2 cellular contexts compared by ENCODE assay signal in the genomic region with DNA sequence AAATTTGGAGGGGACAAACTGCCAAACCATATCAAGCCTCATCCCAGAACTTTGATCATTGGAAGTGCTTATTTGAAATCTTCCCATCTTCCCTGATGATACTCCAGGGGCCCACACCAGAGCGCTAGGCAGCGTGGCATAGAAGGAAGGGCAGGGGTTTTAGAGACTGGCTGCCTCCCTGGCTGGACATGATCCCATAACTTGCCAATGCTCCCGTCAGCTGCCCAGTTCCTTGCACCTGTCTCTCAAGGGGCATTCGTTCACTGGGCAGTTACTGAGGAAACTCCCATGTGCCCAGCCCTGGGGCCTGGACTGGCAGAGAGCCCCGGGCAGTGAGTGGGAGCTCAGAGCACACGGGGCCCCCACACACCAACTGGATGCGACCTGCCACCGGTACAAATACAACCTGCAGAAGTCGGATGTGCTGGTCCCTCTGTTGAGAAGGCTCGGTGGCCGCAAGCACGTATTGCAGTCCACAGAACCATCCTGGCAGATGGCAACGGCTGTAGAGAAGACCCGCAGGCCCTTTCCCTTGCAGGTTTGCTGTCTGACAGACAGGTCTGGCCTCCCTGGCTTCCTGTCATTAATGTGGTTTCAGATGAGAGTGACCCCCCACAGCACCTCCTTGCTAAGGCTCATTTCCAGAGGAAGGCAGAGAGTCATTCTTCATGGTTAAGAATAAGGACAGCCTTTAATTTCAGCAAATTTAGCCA.
TF ChIP-seq lines count a peak whose summit lies in the region.

No MANE protein-coding gene starts in this region.

TF ChIP-seq in HCT116, 20 proteins besides CTCF, POLR2A, EP300 and RAD21:
- TF ChIP-seq POLR2AphosphoS5 (IDR thresholded peaks at IDR 0.05; ENCODE audit: low read depth, low read length) (no peak), CEBPB (IDR thresholded peaks at IDR 0.05; ENCODE audit: low read depth) (no peak)
TF ChIP-seq in HCT116: peak in this region for 0.

TF ChIP-seq in H1, 55 proteins besides CTCF, POLR2A, EP300 and RAD21:
- TF ChIP-seq MAFK (IDR thresholded peaks at IDR 0.05; ENCODE audit: low read depth, low read length) (no peak), CEBPB (IDR thresholded peaks at IDR 0.05; ENCODE audit: low read depth, low read length) (no peak), KDM1A (IDR thresholded peaks at IDR 0.05; ENCODE audit: borderline replicate concordance, low read length) (no peak), POLR2AphosphoS5 (IDR thresholded peaks at IDR 0.05; ENCODE audit: low read depth, low read length) (no peak), TBP (IDR thresholded peaks at IDR 0.05; ENCODE audit: low read depth, low read length) (no peak), ASH2L (IDR thresholded peaks at IDR 0.05; ENCODE audit: low read length) (no peak), SRF (IDR thresholded peaks at IDR 0.05; ENCODE audit: low read depth, low read length) (no peak), YY1 (IDR thresholded peaks at IDR 0.05; ENCODE audit: low read depth, low read length) (no peak), CBX5 (IDR thresholded peaks at IDR 0.05; ENCODE audit: low read depth, low read length) (no peak), EGR1 (IDR thresholded peaks at IDR 0.05; ENCODE audit: borderline replicate concordance, low read depth, low read length) (no peak), SUZ12 (IDR thresholded peaks at IDR 0.05; ENCODE audit: low read length) (no peak), SAP30 (IDR thresholded peaks at IDR 0.05; ENCODE audit: insufficient read depth, insufficient replicate concordance, low read length) (no peak), EZH2 (IDR thresholded peaks at IDR 0.05; ENCODE audit: low read depth, low read length, severe bottlenecking) (no peak), JUND (IDR thresholded peaks at IDR 0.05; ENCODE audit: low read length) (no peak)
- TF ChIP-seq, protein P1, sequence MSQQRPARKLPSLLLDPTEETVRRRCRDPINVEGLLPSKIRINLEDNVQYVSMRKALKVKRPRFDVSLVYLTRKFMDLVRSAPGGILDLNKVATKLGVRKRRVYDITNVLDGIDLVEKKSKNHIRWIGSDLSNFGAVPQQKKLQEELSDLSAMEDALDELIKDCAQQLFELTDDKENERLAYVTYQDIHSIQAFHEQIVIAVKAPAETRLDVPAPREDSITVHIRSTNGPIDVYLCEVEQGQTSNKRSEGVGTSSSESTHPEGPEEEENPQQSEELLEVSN (IDR thresholded peaks at IDR 0.05), result no peak
